Comparison of ENCODE assay signal across 1 cellular context in genomic region chr16:24523569-24523968, GRCh38.
TF ChIP-seq lines count a peak whose summit lies in the region.

No MANE protein-coding gene starts in this region.

TF ChIP-seq in K562, 482 proteins besides CTCF, POLR2A, EP300 and RAD21:
- TF ChIP-seq PBX2 (CRISPR knock-in tag; IDR thresholded peaks at IDR 0.05; ENCODE audit: low read depth) (no peak), PBX2 (tag; conservative IDR thresholded peaks at IDR 0.05; ENCODE audit: low read depth) (0 out of 2 replicates have a peak, but pooled peaks have one; percentile 15), SRF (CRISPR knock-in tag; IDR thresholded peaks at IDR 0.05) (peak in 1 of 2 experiments; percentile 42; a peak in 1 of 4 replicates), ESRRB (CRISPR knock-in tag; IDR thresholded peaks at IDR 0.05; ENCODE audit: borderline replicate concordance) (no peak)
